ENCODE assay signal across 14 cellular contexts in genomic region chr2:207154556-207155179, GRCh38. TPM values are rescaled to one million over a fixed set of nuclear protein-coding genes. Genes with fewer than 3 reads are reported as not detected.
DNase-seq lines count a peak whose midpoint lies in the region; ATAC-seq and TF ChIP-seq lines count a peak whose summit lies in the region.
"Had no signal": no experiment of that assay in that cellular context is flagged by ENCODE, and none has a peak within 500 bp of the region (broad histone marks: within the 10 kb centered on the region; RNA-seq: fewer than 3 reads in every experiment).

No MANE protein-coding gene starts in this region.

- H3K4me3 ChIP-seq in HUES48 (ENCODE audit: low read depth, low read length) (no peak overlapping the region), lower lobe of right lung (no peak overlapping the region), stomach (no peak overlapping the region)
- H3K4me3 ChIP-seq: breast epithelium had no signal

- ATAC-seq in activated B cell treated with CpG ODN at 0.5 μM for 24 hours (ENCODE audit: low read depth) (no peak), lower lobe of right lung (no peak)
- ATAC-seq: activated T-cell treated with anti-CD3 and anti-CD28 coated beads, Interleukin-2, amount 50 U/mL, for 72 hours had no signal

- TF ChIP-seq CTCF in activated B cell treated with CpG ODN at 0.5 μM for 24 hours (IDR thresholded peaks at IDR 0.05) (no peak), lower lobe of right lung (IDR thresholded peaks at IDR 0.05) (no peak), stomach (IDR thresholded peaks at IDR 0.05) (no peak), Calu3 (IDR thresholded peaks at IDR 0.05; ENCODE audit: unreplicated experiment) (no peak)

- DNase-seq in activated B cell treated with CpG ODN at 0.5 μM for 24 hours (no peak), lower lobe of right lung (no peak), stomach (no peak), dermis blood vessel endothelial cell (no peak), Calu3 (no peak), NCI-H774 (lab: John Stamatoyannopoulos, UW) (no peak)
- DNase-seq: activated CD4-positive, alpha-beta T cell treated with anti-CD3 and anti-CD28 coated beads for 1 hour; activated T-cell treated with anti-CD3 and anti-CD28 coated beads, Interleukin-2, amount 50 U/mL, for 72 hours; erythroblast; Karpas-422; midbrain; NCI-H2029 had no signal

- 0 out of 2 replicates have a peak, but pooled peaks cover 3% of the 10 kb centered on the region for H3K36me3 ChIP-seq in HUES48 (ENCODE audit: control insufficient read depth, insufficient read depth, low read length)
- H3K36me3 ChIP-seq in lower lobe of right lung = no peaks in the 10 kb centered on the region
- no peaks in the 10 kb centered on the region for H3K36me3 ChIP-seq in stomach
- H3K36me3 ChIP-seq: breast epithelium had no signal

- no peak overlapping the region for H3K9ac ChIP-seq in HUES48 (ENCODE audit: low read depth, low read length)

- peaks cover 8% of the 10 kb centered on the region for H3K36me3 Mint-ChIP-seq in activated B cell treated with CpG ODN at 0.5 μM for 24 hours (ENCODE audit: low read depth)
- H3K36me3 Mint-ChIP-seq in Calu3 (ENCODE audit: insufficient read depth, unreplicated experiment) = peaks cover 6% of the 10 kb centered on the region

- intact Hi-C loops in activated B cell treated with CpG ODN at 0.5 μM for 24 hours (cut with micrococcal nuclease) = loop anchor here (1.0 kb wide), 2 partner anchors 10 to 11 kb away; partner anchors contain the start of gene KLF7
- intact Hi-C loops in lower lobe of right lung (cut with DNase I) = no loop called here
- intact Hi-C loops in stomach (cut with DNase I; ENCODE audit: low total_unique reads) = no loop called here
- intact Hi-C loops in Calu3 (cut with micrococcal nuclease; ENCODE audit: unreplicated experiment) = no loop called here

- H3K4me1 ChIP-seq in HUES48 (ENCODE audit: control insufficient read depth, insufficient read depth, low read length) = peaks cover 78% of the 10 kb centered on the region
- peaks cover 100% of the 10 kb centered on the region for H3K4me1 ChIP-seq in lower lobe of right lung
- peaks cover 19 to 100% (median 68%) of the 10 kb centered on the region in 4 donors for H3K4me1 ChIP-seq in stomach

- H3K4me3 Mint-ChIP-seq in activated B cell treated with CpG ODN at 0.5 μM for 24 hours (no peak overlapping the region), Calu3 (ENCODE audit: low read depth, unreplicated experiment) (no peak overlapping the region)

- no peak for TF ChIP-seq EP300 in stomach (IDR thresholded peaks at IDR 0.05)

- H3K4me1 Mint-ChIP-seq in activated B cell treated with CpG ODN at 0.5 μM for 24 hours (peaks cover 85% of the 10 kb centered on the region), Calu3 (ENCODE audit: low read depth, unreplicated experiment) (peaks cover 67% of the 10 kb centered on the region)

- POLR2A ChIA-PET in activated B cell treated with CpG ODN at 0.5 μM for 24 hours (lab: Charles Lee) = interaction anchor here (2.9 to 6.3 kb wide), 2 partner anchors 11 kb away, joined by 11 to 63 read pairs; partner anchors contain the start of gene KLF7

- peak overlapping the region; percentile 57 for H3K27ac Mint-ChIP-seq in activated B cell treated with CpG ODN at 0.5 μM for 24 hours
- H3K27ac Mint-ChIP-seq in Calu3 (ENCODE audit: unreplicated experiment) = no peak overlapping the region
- H3K27ac Mint-ChIP-seq: activated T-cell treated with anti-CD3 and anti-CD28 coated beads, Interleukin-2, amount 50 U/mL, for 72 hours had no signal

- TF ChIP-seq POLR2A in stomach (IDR thresholded peaks at IDR 0.05) = no peak

- H3K27me3 ChIP-seq in HUES48 (ENCODE audit: control insufficient read depth, insufficient read depth, low read length) = no peaks in the 10 kb centered on the region
- H3K27me3 ChIP-seq in lower lobe of right lung (ENCODE audit: low read depth) = no peaks in the 10 kb centered on the region
- H3K27me3 ChIP-seq in stomach = no peaks in the 10 kb centered on the region
- H3K27me3 ChIP-seq: breast epithelium had no signal

- H3K9me3 ChIP-seq in HUES48 (ENCODE audit: control insufficient read depth, insufficient read depth, low read length) (no peaks in the 10 kb centered on the region), lower lobe of right lung (no peaks in the 10 kb centered on the region), stomach (no peaks in the 10 kb centered on the region)
- H3K9me3 ChIP-seq: breast epithelium had no signal

- CTCF ChIA-PET in activated B cell treated with CpG ODN at 0.5 μM for 24 hours (lab: Charles Lee) (no interaction called here), Calu3 (lab: Charles Lee) (interaction anchor here (1.0 to 1.2 kb wide), 2 partner anchors 11 to 20 kb away, joined by 3 to 4 read pairs; partner anchors contain the start of gene KLF7)

- no peaks in the 10 kb centered on the region for H3K27me3 Mint-ChIP-seq in activated B cell treated with CpG ODN at 0.5 μM for 24 hours
- H3K27me3 Mint-ChIP-seq in Calu3 (ENCODE audit: unreplicated experiment) = no peaks in the 10 kb centered on the region

- peak overlapping the region; percentile 19 for H3K27ac ChIP-seq in HUES48 (ENCODE audit: low read depth, low read length)
- H3K27ac ChIP-seq in lower lobe of right lung = peak overlapping the region; percentile 59
- H3K27ac ChIP-seq in stomach = peak overlapping the region in 3 of 5 donors; percentile 2 to 61 (median 25)

- H3K9me3 Mint-ChIP-seq in activated B cell treated with CpG ODN at 0.5 μM for 24 hours = no peaks in the 10 kb centered on the region
- no peaks in the 10 kb centered on the region for H3K9me3 Mint-ChIP-seq in Calu3 (ENCODE audit: low read depth, unreplicated experiment)

- no TSS peak for BruUV-seq in Calu3 (replicated peaks; lab: Mats Ljungman, UMichigan)

- 74 to 89% (median 87%) methylated on average over 4 of the region's 4 CpGs for WGBS in stomach, 5 donors

RNA-seq across cellular contexts. Expression of gene KLF7, which starts 11.1 kb away (rescaled TPM):
- total RNA-seq in activated B cell treated with CpG ODN at 0.5 μM for 24 hours = 31.7 and 35.8 TPM in 2 replicates
- total RNA-seq in lower lobe of right lung = 66.5 TPM
- total RNA-seq in stomach = 10 to 100 TPM in 3 of 5 donors, 1 to 10 TPM in 2; 5.2 to 33.0 (median 13.8) TPM
- 1 to 10 TPM; 2.7 to 4.7 (median 3.1) TPM for polyA plus RNA-seq in stomach
- total RNA-seq in dermis blood vessel endothelial cell = 14.0 and 20.7 TPM in 2 replicates
- total RNA-seq in Calu3 (2022) = 22.2 and 24.9 TPM in 2 replicates
